21 cellular contexts compared by ENCODE assay signal in the genomic region with DNA sequence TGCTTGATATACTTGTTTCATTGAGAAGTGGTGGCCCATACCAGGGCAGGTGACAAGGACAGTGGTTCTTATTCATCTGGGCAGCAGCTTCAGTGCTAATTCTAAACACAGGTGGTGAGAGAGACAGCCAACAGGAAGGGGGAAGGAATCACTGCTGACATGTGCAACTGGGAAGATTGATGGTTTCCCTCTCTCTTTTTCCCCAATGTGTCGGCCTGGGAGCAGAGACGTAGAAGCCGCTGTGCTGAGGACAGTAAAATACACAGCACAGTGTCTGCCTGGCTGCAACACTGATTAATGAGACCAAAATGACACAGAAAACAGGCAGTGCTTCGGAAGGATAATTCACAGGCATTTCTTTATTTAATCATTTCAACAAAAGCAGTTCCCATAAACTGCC. TPM values are rescaled to one million over a fixed set of nuclear protein-coding genes. Genes with fewer than 3 reads are reported as not detected.
A peak's percentile ranks its signal among the peaks of the same experiment; 100 is the strongest.
DNase-seq lines count a peak whose midpoint lies in the region; ATAC-seq, FAIRE-seq and TF ChIP-seq lines count a peak whose summit lies in the region.
"Had no signal": no experiment of that assay in that cellular context is flagged by ENCODE, and none has a peak within 500 bp of the region (broad histone marks: within the 10 kb centered on the region; RNA-seq: fewer than 3 reads in every experiment).

No MANE protein-coding gene starts in this region.

- no peak for ATAC-seq in K562
- peak; percentile 59 for ATAC-seq in sciatic nerve
- ATAC-seq in HG03439 (IDR thresholded peaks at IDR 0.05; ENCODE audit: unreplicated experiment) = no peak
- ATAC-seq in HG02938 (IDR thresholded peaks at IDR 0.05; ENCODE audit: unreplicated experiment) = no peak

- CTCF ChIA-PET in K562 (lab: Yijun Ruan, JAX; ENCODE audit: low intra/inter-chr PET ratio) = no interaction called here

- H3K4me3 ChIP-seq in K562 = no peak overlapping the region

- H3K9me3 ChIP-seq in K562 (replicated peaks; ENCODE audit: control insufficient read depth, insufficient read depth, low read depth, low read length) = no peaks in the 10 kb centered on the region

- 56% methylated on average over 4 of the region's 4 CpGs for WGBS in K562 (ENCODE audit: insufficient coverage, low coverage, missing lambda C conversion rate)

- peak overlapping the region in 2 of 3 experiments; percentile 34 to 47 for H3K27ac Mint-ChIP-seq in nephron
- H3K27ac Mint-ChIP-seq: B cell, H9 had no signal

- no peak for TF ChIP-seq POLR2A in K562 (conservative IDR thresholded peaks at IDR 0.05)

- no peak for TF ChIP-seq EP300 in K562 (IDR thresholded peaks at IDR 0.05; ENCODE audit: low read length)

- H2AFZ ChIP-seq in K562 (ENCODE audit: low read depth, low read length) = no peak overlapping the region

- FAIRE-seq in K562 (lab: Jason Lieb, UNC) = no peak
- FAIRE-seq: G401.6 had no signal

- H3K36me3 Mint-ChIP-seq in nephron (ENCODE audit: low read depth) = peaks cover 6% of the 10 kb centered on the region

- TF ChIP-seq CTCF in K562 (IDR thresholded peaks at IDR 0.05 in 2 of 3, conservative IDR thresholded peaks at IDR 0.05 in 1 of 3; ENCODE audit: insufficient read depth in 2 of 3, low read depth in 1 of 3, low read length in 3 of 3) = no peak
- TF ChIP-seq CTCF in nephron (IDR thresholded peaks at IDR 0.05; ENCODE audit: unreplicated experiment in 3 of 3) = no peak

- in situ Hi-C loops in K562 (cut with MboI) = no loop called here

- H3K9me3 Mint-ChIP-seq in nephron = peaks cover 7% of the 10 kb centered on the region
- H3K9me3 Mint-ChIP-seq: H9 had no signal

- H3K4me1 ChIP-seq in K562 (replicated peaks in 1 of 2; ENCODE audit: control insufficient read depth in 2 of 2, insufficient read depth in 2 of 2, low read length in 2 of 2) = no peaks in the 10 kb centered on the region

- BruUV-seq in K562 (replicated peaks; lab: Mats Ljungman, UMichigan) = no TSS peak

- H3K27me3 Mint-ChIP-seq in nephron (ENCODE audit: low read depth) = no peaks in the 10 kb centered on the region
- H3K27me3 Mint-ChIP-seq: B cell had no signal

- no peaks in the 10 kb centered on the region for H3K79me2 ChIP-seq in K562 (ENCODE audit: control insufficient read depth, insufficient read depth, low read length)

- H3K27ac ChIP-seq in K562 (ENCODE audit: extremely low read depth, low read depth, low read length) = no peak overlapping the region
- H3K27ac ChIP-seq: 22Rv1 had no signal

- TF ChIP-seq RAD21 in K562 (CRISPR knock-in tag; conservative IDR thresholded peaks at IDR 0.05 in 1 of 2, IDR thresholded peaks at IDR 0.05 in 1 of 2) = no peak

- H3K9ac ChIP-seq in K562 (ENCODE audit: insufficient read depth in 1 of 2, low read depth in 2 of 2, low read length in 2 of 2) = no peak overlapping the region

- POLR2A ChIA-PET in K562 (lab: Yijun Ruan, JAX) = no interaction called here

- peak in 2 of 3 experiments; percentile 28 to 61 for DNase-seq in NCI-H1417 (lab: John Stamatoyannopoulos, UW)
- DNase-seq in NCI-H1417 treated with DMSO at 0.1 percent for 48 hours (lab: John Stamatoyannopoulos, UW) = no peak
- DNase-seq in K562 (ENCODE audit: extremely low read depth in 1 of 4, low spot score in 3 of 4) = no peak
- no peak for DNase-seq in sciatic nerve (ENCODE audit: low spot score)
- DNase-seq in head of caudate nucleus = no peak
- DNase-seq: CD4-positive, CD25-positive, alpha-beta regulatory T cell; COR-L47; DMS 273 treated with DMSO at 0.1 percent for 48 hours; DND-41; H9; NCI-H1436; NCI-H2029; NCI-H2171; NCI-H446; NCI-H526 treated with DMSO at 0.1 percent for 48 hours had no signal

- H3K27me3 ChIP-seq in K562 (ENCODE audit: control insufficient read depth in 2 of 2, insufficient read depth in 2 of 2, low read length in 2 of 2) = no peaks in the 10 kb centered on the region

- peaks cover 6% of the 10 kb centered on the region for H3K4me1 Mint-ChIP-seq in nephron

- no peaks in the 10 kb centered on the region for H3K9me1 ChIP-seq in K562 (ENCODE audit: control insufficient read depth, insufficient read depth, low read length)

- intact Hi-C loops in K562 (cut with micrococcal nuclease) (no loop called here), sciatic nerve (cut with DNase I) (no loop called here), head of caudate nucleus (cut with DNase I) (no loop called here)

- no peak overlapping the region for H3K4me3 Mint-ChIP-seq in nephron
- H3K4me3 Mint-ChIP-seq: B cell; CD4-positive, CD25-positive, alpha-beta regulatory T cell; H9 had no signal

- no peaks in the 10 kb centered on the region for H3K36me3 ChIP-seq in K562 (ENCODE audit: control insufficient read depth, insufficient read depth, low read length)

- H4K20me1 ChIP-seq in K562 (replicated peaks; ENCODE audit: control insufficient read depth, insufficient read depth, low read length) = no peaks in the 10 kb centered on the region

- no peak overlapping the region for H3K4me2 ChIP-seq in K562 (ENCODE audit: insufficient read depth, low read length)

TF ChIP-seq in K562, 482 proteins besides CTCF, POLR2A, EP300 and RAD21:
- no peak for TF ChIP-seq ETS2 (tag; IDR thresholded peaks at IDR 0.05; ENCODE audit: borderline replicate concordance, poor library complexity, severe bottlenecking)
- no peak for TF ChIP-seq ZNF780A (CRISPR knock-in tag; IDR thresholded peaks at IDR 0.05)
- TF ChIP-seq MEIS2 (IDR thresholded peaks at IDR 0.05; ENCODE audit: partially characterized antibody) = peak; percentile 60
- TF ChIP-seq, protein P1, sequence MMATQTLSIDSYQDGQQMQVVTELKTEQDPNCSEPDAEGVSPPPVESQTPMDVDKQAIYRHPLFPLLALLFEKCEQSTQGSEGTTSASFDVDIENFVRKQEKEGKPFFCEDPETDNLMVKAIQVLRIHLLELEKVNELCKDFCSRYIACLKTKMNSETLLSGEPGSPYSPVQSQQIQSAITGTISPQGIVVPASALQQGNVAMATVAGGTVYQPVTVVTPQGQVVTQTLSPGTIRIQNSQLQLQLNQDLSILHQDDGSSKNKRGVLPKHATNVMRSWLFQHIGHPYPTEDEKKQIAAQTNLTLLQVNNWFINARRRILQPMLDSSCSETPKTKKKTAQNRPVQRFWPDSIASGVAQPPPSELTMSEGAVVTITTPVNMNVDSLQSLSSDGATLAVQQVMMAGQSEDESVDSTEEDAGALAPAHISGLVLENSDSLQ (IDR thresholded peaks at IDR 0.05) = peak; percentile 62
- TF ChIP-seq, protein P2, sequence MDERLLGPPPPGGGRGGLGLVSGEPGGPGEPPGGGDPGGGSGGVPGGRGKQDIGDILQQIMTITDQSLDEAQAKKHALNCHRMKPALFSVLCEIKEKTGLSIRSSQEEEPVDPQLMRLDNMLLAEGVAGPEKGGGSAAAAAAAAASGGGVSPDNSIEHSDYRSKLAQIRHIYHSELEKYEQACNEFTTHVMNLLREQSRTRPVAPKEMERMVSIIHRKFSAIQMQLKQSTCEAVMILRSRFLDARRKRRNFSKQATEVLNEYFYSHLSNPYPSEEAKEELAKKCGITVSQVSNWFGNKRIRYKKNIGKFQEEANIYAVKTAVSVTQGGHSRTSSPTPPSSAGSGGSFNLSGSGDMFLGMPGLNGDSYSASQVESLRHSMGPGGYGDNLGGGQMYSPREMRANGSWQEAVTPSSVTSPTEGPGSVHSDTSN (CRISPR knock-in tag; IDR thresholded peaks at IDR 0.05; ENCODE audit: low read depth) = no peak
- TF ChIP-seq, protein P2 (tag; conservative IDR thresholded peaks at IDR 0.05; ENCODE audit: low read depth) = peak; percentile 74

RNA-seq across cellular contexts. Expression of a gene that starts 48.8 kb away (rescaled TPM):
- 13.5 and 15.4 TPM in 2 replicates for total RNA-seq in K562 (2011; cell fraction: chromatin; rRNA removed; ENCODE audit: low replicate concordance)
- 7.0 and 10.9 TPM in 2 replicates for total RNA-seq in K562 (2011; cell fraction: nucleolus; rRNA removed)
- total RNA-seq in K562 (2011; cell fraction: nucleoplasm; rRNA removed) = 16.6 and 31.6 TPM in 2 replicates
- 16.3 and 18.0 TPM in 2 replicates for total RNA-seq in K562 (2014; rRNA removed)
- total RNA-seq in K562 (2014; rRNA removed; fragmentation: Illumina TruSeq; extraction: Trizol) = 17.7 and 21.1 TPM in 2 replicates
- total RNA-seq in K562 (2015; rRNA removed; fragmentation: Illumina TruSeq; extraction: Trizol) = 14.4 and 16.5 TPM in 2 replicates
- total RNA-seq in K562 (2021) = 14.9 and 17.5 TPM in 2 replicates
- 16.4 and 17.0 TPM in 2 replicates for polyA plus RNA-seq in K562 (2011; rRNA removed)
- polyA plus RNA-seq in K562 (2011; cell fraction: cytosol; rRNA removed) = 9.6 and 11.2 TPM in 2 replicates
- polyA plus RNA-seq in K562 (2011; cell fraction: nucleus; rRNA removed) = 10.7 and 10.9 TPM in 2 replicates
- 11.8 and 19.1 TPM in 2 replicates for polyA plus RNA-seq in K562 (2012)
- polyA plus RNA-seq in K562 (2014; fragmentation: Illumina TruSeq; extraction: Trizol) = 15.7 and 16.9 TPM in 2 replicates
- polyA plus RNA-seq in K562 (2014; fragmentation: Nextera tagmentation; extraction: Ambion mirVana) = 1 to 10 TPM; 5.7 to 6.7 TPM
- polyA plus RNA-seq in K562 (2014; rRNA removed) = 10.8 and 12.6 TPM in 2 replicates
- 20.2 and 20.6 TPM in 2 replicates for polyA minus RNA-seq in K562 (2011; rRNA and poly(A)+ RNA removed)
- 10.1 and 10.3 TPM in 2 replicates for polyA minus RNA-seq in K562 (2011; cell fraction: cytosol; rRNA and poly(A)+ RNA removed)
- 13.6 and 21.7 TPM in 2 replicates for polyA minus RNA-seq in K562 (2011; cell fraction: nucleus; rRNA and poly(A)+ RNA removed)
- total RNA-seq in sciatic nerve = 14.4 TPM

Comparison
In these comparisons a context has a peak if more than half of its experiments do, and no peak if none do; other contexts are left out.
1. DNase-seq: peak in NCI-H1417 (2 of 3); none in NCI-H1417 treated with DMSO at 0.1 percent for 48 hours (single experiment), K562 (0 of 4), sciatic nerve (single experiment) and head of caudate nucleus (0 of 42).